7 cellular contexts compared by ENCODE assay signal in the genomic region with DNA sequence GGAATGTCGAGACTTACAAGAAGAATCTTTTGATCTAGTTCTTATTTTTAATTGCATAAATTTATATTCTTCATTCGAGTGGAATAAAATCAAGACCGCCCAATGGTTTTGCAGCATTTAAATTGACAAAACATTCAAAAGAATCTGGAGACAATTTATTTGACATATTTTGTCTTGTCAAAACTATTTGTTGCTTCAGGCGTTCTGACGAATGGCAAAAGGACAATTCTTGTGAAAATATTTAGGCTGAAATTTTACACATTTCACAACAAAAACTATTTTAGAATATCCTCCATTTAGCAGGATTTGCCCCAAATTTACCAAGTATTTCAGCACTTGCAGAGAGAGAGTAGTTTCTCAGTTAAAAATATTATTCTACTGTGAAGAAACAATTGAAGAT.
"Had no signal": no experiment of that assay in that cellular context is flagged by ENCODE, and none has a peak within 500 bp of the region (broad histone marks: within the 10 kb centered on the region; RNA-seq: fewer than 3 reads in every experiment).

No MANE protein-coding gene starts in this region.

- DNase-seq: GOT3, H7, HFFc6, KG1 had no signal

- H3K36me3 ChIP-seq: HAP-1 had no signal

- H3K4me3 ChIP-seq: HAP-1 had no signal

- H3K9me3 ChIP-seq: HAP-1 had no signal

- FAIRE-seq: HTR-8/SVneo had no signal

- ATAC-seq: HCT116 had no signal
